ENCODE assay signal across 5 cellular contexts in genomic region chr4:168063031-168063430, GRCh38. TPM values are rescaled to one million over a fixed set of nuclear protein-coding genes. Genes with fewer than 3 reads are reported as not detected.
"Had no signal": no experiment of that assay in that cellular context is flagged by ENCODE, and none has a peak within 500 bp of the region (broad histone marks: within the 10 kb centered on the region; RNA-seq: fewer than 3 reads in every experiment).

No MANE protein-coding gene starts in this region.

- ATAC-seq: HepG2, K562 had no signal

- DNase-seq: IMR-90 had no signal

- H3K4me3 ChIP-seq: K562 had no signal

- H3K4me3 Mint-ChIP-seq: IgD-negative memory B cell had no signal

- H3K36me3 Mint-ChIP-seq: IgD-negative memory B cell had no signal

- H3K27ac ChIP-seq: HL-60 had no signal

- H3K27me3 Mint-ChIP-seq: IgD-negative memory B cell had no signal

- H3K4me1 Mint-ChIP-seq: IgD-negative memory B cell had no signal

- H3K9me3 Mint-ChIP-seq: IgD-negative memory B cell had no signal

- H3K27ac Mint-ChIP-seq: IgD-negative memory B cell had no signal

RNA-seq across cellular contexts. Expression of gene ANXA10, which starts 29.3 kb away (rescaled TPM):
- total RNA-seq: HepG2, K562 had no signal
- polyA plus RNA-seq: IgD-negative memory B cell, K562 had no signal
